Comparison of ENCODE assay signal across 25 cellular contexts in genomic region chrX:139156356-139156755, GRCh38.
DNase-seq lines count a peak whose midpoint lies in the region; FAIRE-seq and TF ChIP-seq lines count a peak whose summit lies in the region.
"Had no signal": no experiment of that assay in that cellular context is flagged by ENCODE, and none has a peak within 500 bp of the region (broad histone marks: within the 10 kb centered on the region; RNA-seq: fewer than 3 reads in every experiment).

No MANE protein-coding gene starts in this region.

- no peak overlapping the region for H3K4me3 Mint-ChIP-seq in nephron
- H3K4me3 Mint-ChIP-seq: B cell; CD14-positive monocyte; CD4-positive, alpha-beta T cell; CD8-positive, alpha-beta memory T cell; HFFc6 had no signal

- no peak overlapping the region for H3K4me3 ChIP-seq in BLaER1
- no peak overlapping the region for H3K4me3 ChIP-seq in colonic mucosa
- H3K4me3 ChIP-seq: BLaER1 treated with 17β-estradiol and CSF1 and Interleukin-3, amounts not matched to agents 10 nM and 100 nM; HAP-1 had no signal

- no peak for DNase-seq in RCC 7860 (ENCODE audit: low spot score)
- peak; percentile 60 for DNase-seq in astrocyte of the hippocampus (ENCODE audit: low read depth, low spot score)
- DNase-seq in colonic mucosa, result no peak
- no peak for DNase-seq in urothelium cell line (ENCODE audit: low spot score)
- DNase-seq in NCI-H446 (lab: John Stamatoyannopoulos, UW), result no peak
- DNase-seq in NCI-H774 (lab: John Stamatoyannopoulos, UW), result no peak
- DNase-seq: CD4-positive, alpha-beta T cell; CD8-positive, alpha-beta memory T cell; DMS 273 treated with DMSO at 0.1 percent for 48 hours; DMS79; GF-D8; GOT3; HFFc6 had no signal

- H3K27ac ChIP-seq in BLaER1, result no peak overlapping the region
- no peak overlapping the region for H3K27ac ChIP-seq in colonic mucosa
- H3K27ac ChIP-seq: 22Rv1; BLaER1 treated with 17β-estradiol and CSF1 and Interleukin-3, amounts not matched to agents 10 nM and 100 nM had no signal

- peaks cover 26% of the 10 kb centered on the region for H3K9me3 Mint-ChIP-seq in nephron
- H3K9me3 Mint-ChIP-seq: CD4-positive, alpha-beta T cell had no signal

- H3K9me3 ChIP-seq in BLaER1 (no peaks in the 10 kb centered on the region), colonic mucosa (no peaks in the 10 kb centered on the region)
- H3K9me3 ChIP-seq: HAP-1 had no signal

- H3K27me3 Mint-ChIP-seq in nephron (ENCODE audit: low read depth), result no peaks in the 10 kb centered on the region
- H3K27me3 Mint-ChIP-seq: B cell; CD4-positive, alpha-beta T cell had no signal

- intact Hi-C loops in colonic mucosa (cut with DNase I), result no loop called here

- H3K4me2 ChIP-seq in BLaER1, result 0 out of 2 replicates have a peak overlapping the region, but pooled peaks have one; percentile 4

- peaks cover 5% of the 10 kb centered on the region for H3K4me1 Mint-ChIP-seq in nephron
- H3K4me1 Mint-ChIP-seq: B cell; CD14-positive monocyte; CD8-positive, alpha-beta memory T cell had no signal

- H3K27me3 ChIP-seq in BLaER1 (peaks cover 71% of the 10 kb centered on the region), colonic mucosa (no peaks in the 10 kb centered on the region)

- FAIRE-seq in RCC 7860 (lab: Jason Lieb, UNC), result peak; percentile 16
- no peak for FAIRE-seq in urothelium cell line (lab: Jason Lieb, UNC)
- FAIRE-seq: A204.1, D721Med, GM12891, GM18507, H54 had no signal

- peaks cover 7% of the 10 kb centered on the region for H3K4me1 ChIP-seq in BLaER1
- H3K4me1 ChIP-seq in colonic mucosa, result no peaks in the 10 kb centered on the region
- H3K4me1 ChIP-seq: HAP-1 had no signal

- TF ChIP-seq CTCF in nephron (IDR thresholded peaks at IDR 0.05; ENCODE audit: unreplicated experiment in 3 of 3) (no peak), colonic mucosa (IDR thresholded peaks at IDR 0.05) (no peak)

- peaks cover 12% of the 10 kb centered on the region for H3K36me3 Mint-ChIP-seq in nephron (ENCODE audit: low read depth)
- H3K36me3 Mint-ChIP-seq: CD14-positive monocyte; CD8-positive, alpha-beta memory T cell had no signal

- peak overlapping the region in 2 of 3 experiments; percentile 5 to 43 for H3K27ac Mint-ChIP-seq in nephron
- H3K27ac Mint-ChIP-seq: B cell; CD14-positive monocyte; CD4-positive, alpha-beta T cell; CD8-positive, alpha-beta memory T cell; HFFc6 had no signal

- no peaks in the 10 kb centered on the region for H3K36me3 ChIP-seq in BLaER1
- H3K36me3 ChIP-seq in colonic mucosa, result no peaks in the 10 kb centered on the region
- H3K36me3 ChIP-seq: BLaER1 treated with 17β-estradiol and CSF1 and Interleukin-3, amounts not matched to agents 10 nM and 100 nM; HAP-1 had no signal

- no peak overlapping the region for H3K9ac ChIP-seq in BLaER1
- H3K9ac ChIP-seq in colonic mucosa (ENCODE audit: low read depth in 2 of 2, low read length in 2 of 2), result no peak overlapping the region
- H3K9ac ChIP-seq: BLaER1 treated with 17β-estradiol and CSF1 and Interleukin-3, amounts not matched to agents 10 nM and 100 nM had no signal

- H4K20me1 ChIP-seq in BLaER1, result no peaks in the 10 kb centered on the region
